29 cellular contexts compared by ENCODE assay signal in the genomic region with DNA sequence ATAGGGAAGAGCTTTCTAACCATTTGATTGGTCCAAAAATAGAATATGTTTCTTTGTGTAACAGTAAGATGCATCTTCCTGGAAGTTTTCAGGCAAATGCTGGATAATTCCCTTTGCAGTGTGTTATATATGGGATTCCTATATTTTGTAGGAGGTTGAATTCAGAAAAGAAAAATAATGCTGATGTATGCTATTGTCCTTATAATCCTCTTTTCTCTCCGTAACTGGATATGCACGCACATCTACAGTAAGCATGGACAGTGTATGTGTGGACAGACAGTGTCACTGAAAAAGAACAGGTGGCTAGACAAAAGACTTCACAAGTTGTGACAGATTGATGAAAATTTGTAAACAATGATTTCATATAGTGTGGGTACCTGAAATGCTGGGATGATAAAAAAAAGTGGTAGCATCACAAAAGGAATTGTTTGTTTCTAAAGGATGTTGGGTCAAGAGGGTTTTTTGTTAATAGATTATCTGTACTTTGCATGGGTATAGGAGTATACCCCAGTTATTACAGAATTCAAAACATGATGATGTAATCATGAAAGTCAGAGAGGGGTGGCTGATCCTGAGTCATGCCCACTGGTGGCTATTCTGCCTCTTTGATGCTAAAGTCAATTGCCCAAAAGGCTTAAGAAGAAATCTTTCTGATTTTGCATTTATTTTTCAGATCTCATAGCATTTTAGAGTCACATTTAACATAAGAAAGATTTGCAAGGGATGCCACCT.
DNase-seq lines count a peak whose midpoint lies in the region; ATAC-seq, FAIRE-seq and TF ChIP-seq lines count a peak whose summit lies in the region.
"Had no signal": no experiment of that assay in that cellular context is flagged by ENCODE, and none has a peak within 500 bp of the region (broad histone marks: within the 10 kb centered on the region; RNA-seq: fewer than 3 reads in every experiment).

No MANE protein-coding gene starts in this region.

- CTCF ChIA-PET in HepG2 (lab: Yijun Ruan, JAX; ENCODE audit: low intra/inter-chr PET ratio, low total read pairs), result no interaction called here
- CTCF ChIA-PET in K562 (lab: Yijun Ruan, JAX; ENCODE audit: low intra/inter-chr PET ratio), result no interaction called here

- TF ChIP-seq RAD21 in HepG2 (CRISPR knock-in tag; IDR thresholded peaks at IDR 0.05) (no peak), K562 (CRISPR knock-in tag; conservative IDR thresholded peaks at IDR 0.05 in 1 of 2, IDR thresholded peaks at IDR 0.05 in 1 of 2) (no peak)

- no peak overlapping the region for H3K9ac ChIP-seq in HepG2 (ENCODE audit: insufficient read depth, low read depth, low read length)
- no peak overlapping the region for H3K9ac ChIP-seq in K562 (ENCODE audit: insufficient read depth in 1 of 2, low read depth in 2 of 2, low read length in 2 of 2)

- POLR2A ChIA-PET in HepG2 (lab: Yijun Ruan, JAX), result no interaction called here
- POLR2A ChIA-PET in K562 (lab: Yijun Ruan, JAX), result no interaction called here

- DNase-seq in HepG2 (ENCODE audit: low spot score) (no peak), right lobe of liver (no peak), NCI-H748 treated with DMSO at 0.1 percent for 48 hours (lab: John Stamatoyannopoulos, UW) (peak; percentile 84), K562 (ENCODE audit: extremely low read depth in 1 of 4, low spot score in 3 of 4) (no peak), NCI-H2227 treated with DMSO at 0.1 percent for 48 hours (lab: John Stamatoyannopoulos, UW) (no peak), dorsolateral prefrontal cortex (no peak), LoVo (ENCODE audit: low spot score) (no peak)
- DNase-seq: activated CD4-positive, alpha-beta T cell treated with anti-CD3 and anti-CD28 coated beads, Interleukin-2, amount 50 U/mL, for 1 hour; activated naive CD4-positive, alpha-beta T cell; activated T-cell treated with anti-CD3 and anti-CD28 coated beads, Interleukin-2, amount 50 U/mL, for 72 hours; CD8-positive, alpha-beta T cell; effector memory CD4-positive, alpha-beta T cell; erythroblast; GDM1; H7; MM.1S; natural killer cell; NCI-H1436 treated with DMSO at 0.1 percent for 48 hours; occipital lobe; stimulated activated naive CD8-positive, alpha-beta T cell treated with anti-CD3 and anti-CD28 coated beads, Interleukin-15, Interleukin-2, amounts not matched to agents 100 U/mL and 50 U/mL, for 24 hours; T1000; testis had no signal

- in situ Hi-C loops in HepG2 (cut with HindIII; ENCODE audit: extremely low pct_ligation_motif_present, low pct_unique_long_range_greater_than_20kb), result no loop called here
- in situ Hi-C loops in K562 (cut with MboI), result no loop called here

- no peak for ATAC-seq in HepG2
- no peak for ATAC-seq in right lobe of liver
- no peak for ATAC-seq in K562
- no peak for ATAC-seq in GM21528 (IDR thresholded peaks at IDR 0.05; ENCODE audit: low FRiP score, unreplicated experiment)
- ATAC-seq: activated T-cell treated with anti-CD3 and anti-CD28 coated beads, Interleukin-2, amount 50 U/mL, for 72 hours; CD8-positive, alpha-beta T cell; natural killer cell; Panc1; stimulated activated naive CD8-positive, alpha-beta T cell treated with anti-CD3 and anti-CD28 coated beads, Interleukin-15, Interleukin-2, amounts not matched to agents 100 U/mL and 50 U/mL, for 24 hours had no signal

- H3K4me2 ChIP-seq in HepG2 (ENCODE audit: low read depth, low read length) (no peak overlapping the region), K562 (ENCODE audit: insufficient read depth, low read length) (no peak overlapping the region)

- H3K9me3 ChIP-seq in HepG2 (ENCODE audit: low read length), result no peaks in the 10 kb centered on the region
- no peaks in the 10 kb centered on the region for H3K9me3 ChIP-seq in right lobe of liver
- no peaks in the 10 kb centered on the region for H3K9me3 ChIP-seq in K562 (replicated peaks; ENCODE audit: control insufficient read depth, insufficient read depth, low read depth, low read length)
- H3K9me3 ChIP-seq: testis, vagina had no signal

- TF ChIP-seq CTCF in HepG2 (CRISPR knock-in tag; IDR thresholded peaks at IDR 0.05), result no peak
- TF ChIP-seq CTCF in right lobe of liver (IDR thresholded peaks at IDR 0.05), result no peak
- TF ChIP-seq CTCF in K562 (IDR thresholded peaks at IDR 0.05 in 2 of 3, conservative IDR thresholded peaks at IDR 0.05 in 1 of 3; ENCODE audit: insufficient read depth in 2 of 3, low read depth in 1 of 3, low read length in 3 of 3), result no peak
- TF ChIP-seq CTCF in dorsolateral prefrontal cortex (IDR thresholded peaks at IDR 0.05 in 54 of 56, conservative IDR thresholded peaks at IDR 0.05 in 2 of 56; ENCODE audit: low read depth in 1 of 56, partially characterized antibody in 56 of 56), result no peak

- no peaks in the 10 kb centered on the region for H4K20me1 ChIP-seq in HepG2 (ENCODE audit: insufficient read depth, low read length)
- no peaks in the 10 kb centered on the region for H4K20me1 ChIP-seq in K562 (replicated peaks; ENCODE audit: control insufficient read depth, insufficient read depth, low read length)

- no peak for TF ChIP-seq POLR2A in HepG2 (IDR thresholded peaks at IDR 0.05; ENCODE audit: insufficient read depth in 1 of 2, low read depth in 2 of 2, low read length in 2 of 2)
- no peak for TF ChIP-seq POLR2A in right lobe of liver (IDR thresholded peaks at IDR 0.05)
- no peak for TF ChIP-seq POLR2A in K562 (conservative IDR thresholded peaks at IDR 0.05)

- no peak for TF ChIP-seq EP300 in HepG2 (IDR thresholded peaks at IDR 0.05; ENCODE audit: low read depth in 2 of 2, low read length in 2 of 2)
- TF ChIP-seq EP300 in HepG2 (CRISPR knock-in tag; IDR thresholded peaks at IDR 0.05; ENCODE audit: borderline replicate concordance), result no peak
- no peak for TF ChIP-seq EP300 in K562 (IDR thresholded peaks at IDR 0.05; ENCODE audit: low read length)

- no TSS peak for BruUV-seq in HepG2 (replicated peaks; lab: Mats Ljungman, UMichigan)
- BruUV-seq in K562 (replicated peaks; lab: Mats Ljungman, UMichigan), result no TSS peak

- H3K27me3 ChIP-seq in HepG2 (ENCODE audit: control insufficient read depth in 1 of 2, insufficient read depth in 2 of 2, low read length in 2 of 2) (no peaks in the 10 kb centered on the region), right lobe of liver (no peaks in the 10 kb centered on the region), K562 (ENCODE audit: control insufficient read depth in 2 of 2, insufficient read depth in 2 of 2, low read length in 2 of 2) (no peaks in the 10 kb centered on the region), dorsolateral prefrontal cortex (peaks cover 0 to 6% (median 0%) of the 10 kb centered on the region in 45 donors)
- H3K27me3 ChIP-seq: SJCRH30, testis, vagina had no signal

- no peak overlapping the region for H3K27ac ChIP-seq in HepG2 (ENCODE audit: extremely low read length, insufficient read depth, low read length)
- H3K27ac ChIP-seq in right lobe of liver, result no peak overlapping the region
- no peak overlapping the region for H3K27ac ChIP-seq in K562 (ENCODE audit: extremely low read depth, low read depth, low read length)
- no peak overlapping the region for H3K27ac ChIP-seq in dorsolateral prefrontal cortex
- H3K27ac ChIP-seq: SJCRH30, skin epidermis, testis, vagina had no signal

- H3K4me3 ChIP-seq in HepG2 (replicated peaks in 1 of 3; ENCODE audit: insufficient read depth in 1 of 3, low read depth in 2 of 3, low read length in 3 of 3) (no peak overlapping the region), right lobe of liver (no peak overlapping the region), K562 (no peak overlapping the region), dorsolateral prefrontal cortex (no peak overlapping the region)
- H3K4me3 ChIP-seq: lung, SJCRH30, skin epidermis, testis, vagina had no signal

- 41% methylated on average over 2 of the region's 2 CpGs for WGBS in HepG2 (ENCODE audit: low lambda C conversion rate)
- WGBS in right lobe of liver (ENCODE audit: insufficient coverage, low coverage, low lambda C conversion rate, missing lambda C conversion rate), result 78% methylated on average over 2 of the region's 2 CpGs
- 0% methylated on average over 2 of the region's 2 CpGs for WGBS in K562 (ENCODE audit: insufficient coverage, low coverage, missing lambda C conversion rate)

- no peaks in the 10 kb centered on the region for H3K9me1 ChIP-seq in K562 (ENCODE audit: control insufficient read depth, insufficient read depth, low read length)

- H2AFZ ChIP-seq in HepG2 (ENCODE audit: low read length), result no peak overlapping the region
- H2AFZ ChIP-seq in K562 (ENCODE audit: low read depth, low read length), result no peak overlapping the region

- H3K36me3 ChIP-seq in HepG2 (replicated peaks in 1 of 2; ENCODE audit: control insufficient read depth in 1 of 2, insufficient read depth in 2 of 2, low read length in 2 of 2), result no peaks in the 10 kb centered on the region
- H3K36me3 ChIP-seq in right lobe of liver, result no peaks in the 10 kb centered on the region
- no peaks in the 10 kb centered on the region for H3K36me3 ChIP-seq in K562 (ENCODE audit: control insufficient read depth, insufficient read depth, low read length)
- H3K36me3 ChIP-seq: SJCRH30, vagina had no signal

- H3K79me2 ChIP-seq in HepG2 (ENCODE audit: insufficient read depth, low read length) (no peaks in the 10 kb centered on the region), K562 (ENCODE audit: control insufficient read depth, insufficient read depth, low read length) (no peaks in the 10 kb centered on the region)

- FAIRE-seq in HepG2 (lab: Jason Lieb, UNC), result no peak
- FAIRE-seq in K562 (lab: Jason Lieb, UNC), result no peak
- FAIRE-seq: colon had no signal

- intact Hi-C loops in HepG2 (cut with micrococcal nuclease; ENCODE audit: unreplicated experiment), result no loop called here
- intact Hi-C loops in right lobe of liver (cut with DNase I), result no loop called here
- intact Hi-C loops in K562 (cut with micrococcal nuclease), result no loop called here
- intact Hi-C loops in dorsolateral prefrontal cortex (cut with DNase I), result no loop called here

- no peaks in the 10 kb centered on the region for H3K4me1 ChIP-seq in HepG2 (ENCODE audit: insufficient read depth, low read length)
- no peaks in the 10 kb centered on the region for H3K4me1 ChIP-seq in right lobe of liver
- H3K4me1 ChIP-seq in K562 (replicated peaks in 1 of 2; ENCODE audit: control insufficient read depth in 2 of 2, insufficient read depth in 2 of 2, low read length in 2 of 2), result no peaks in the 10 kb centered on the region
- H3K4me1 ChIP-seq: testis, vagina had no signal

TF ChIP-seq in HepG2, 621 proteins besides CTCF, POLR2A, EP300 and RAD21 (continues in another document):
- TF ChIP-seq, protein P1, sequence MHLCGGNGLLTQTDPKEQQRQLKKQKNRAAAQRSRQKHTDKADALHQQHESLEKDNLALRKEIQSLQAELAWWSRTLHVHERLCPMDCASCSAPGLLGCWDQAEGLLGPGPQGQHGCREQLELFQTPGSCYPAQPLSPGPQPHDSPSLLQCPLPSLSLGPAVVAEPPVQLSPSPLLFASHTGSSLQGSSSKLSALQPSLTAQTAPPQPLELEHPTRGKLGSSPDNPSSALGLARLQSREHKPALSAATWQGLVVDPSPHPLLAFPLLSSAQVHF (CRISPR knock-in tag; IDR thresholded peaks at IDR 0.05), result no peak

TF ChIP-seq in K562, 482 proteins besides CTCF, POLR2A, EP300 and RAD21 (continues in another document):
- TF ChIP-seq ZNF184 (CRISPR knock-in tag; IDR thresholded peaks at IDR 0.05), result no peak
